ENCODE assay signal across 8 cellular contexts in genomic region chr4:186021461-186022167, GRCh38. TPM values are rescaled to one million over a fixed set of nuclear protein-coding genes. Genes with fewer than 3 reads are reported as not detected.
DNase-seq lines count a peak whose midpoint lies in the region; FAIRE-seq and TF ChIP-seq lines count a peak whose summit lies in the region.

No MANE protein-coding gene starts in this region.

- no peak overlapping the region for H2AFZ ChIP-seq in H1 (ENCODE audit: low read length)

- H4K8ac ChIP-seq in H1 (ENCODE audit: extremely low read depth, insufficient read depth, low read length) = no peak overlapping the region

- no peak overlapping the region for H3K9ac ChIP-seq in H1 (replicated peaks in 1 of 4; ENCODE audit: extremely low read depth in 1 of 4, low read depth in 3 of 4, low read length in 3 of 4)

- no peak overlapping the region for H3K4me3 ChIP-seq in GM12865 (ENCODE audit: low read depth, low read length)
- no peak overlapping the region for H3K4me3 ChIP-seq in H1 (ENCODE audit: extremely low read depth in 1 of 4, insufficient read depth in 2 of 4, low read depth in 3 of 4, low read length in 4 of 4)

- H3K14ac ChIP-seq in H1 (ENCODE audit: insufficient read length) = no peak overlapping the region

- H4K20me1 ChIP-seq in H1 (replicated peaks in 1 of 2; ENCODE audit: control insufficient read depth in 1 of 2, insufficient read depth in 2 of 2, low read length in 2 of 2) = no peaks in the 10 kb centered on the region

- no peak overlapping the region for H2BK15ac ChIP-seq in H1 (ENCODE audit: low read length)

- TF ChIP-seq RAD21 in H1 (IDR thresholded peaks at IDR 0.05 in 1 of 2, conservative IDR thresholded peaks at IDR 0.05 in 1 of 2; ENCODE audit: low read depth in 2 of 2, low read length in 2 of 2) = peak; percentile 99 to 100

- no peaks in the 10 kb centered on the region; the same call in 1 of the 2 replicates for H3K23me2 ChIP-seq in H1 (ENCODE audit: low read depth, low read length)

- 36% methylated on average over 11 of the region's 11 CpGs; no CpG with 5 or more reads in 1 of the 2 experiments for WGBS in H1 (ENCODE audit: extremely low coverage in 1 of 2, insufficient coverage in 1 of 2, insufficient read length in 1 of 2, insufficient replicate concordance in 2 of 2, low coverage in 1 of 2, low lambda C conversion rate in 2 of 2, missing lambda C conversion rate in 1 of 2), 2 experiments

- H3K4me2 ChIP-seq in H1 (ENCODE audit: insufficient read depth in 1 of 2, low read depth in 2 of 2, low read length in 2 of 2) = no peak overlapping the region

- no peak overlapping the region for H4K91ac ChIP-seq in H1 (replicated peaks; ENCODE audit: insufficient read length, low read length)

- H3K27me3 ChIP-seq in H1 (replicated peaks in 1 of 4; ENCODE audit: control insufficient read depth in 3 of 4, extremely low read depth in 1 of 4, insufficient read depth in 3 of 4, low read length in 3 of 4) = peaks cover 0 to 2% (median 0%) of the 10 kb centered on the region in 4 experiments; a peak in 1 of 7 replicates

- CTCF ChIA-PET in H1 (lab: Charles Lee; ENCODE audit: partially characterized antibody) = interaction anchor here (0.6 to 4.4 kb wide), 70 partner anchors 8 to 1263 kb away, joined by 3 to 45 read pairs (median 4); partner anchors contain the start of gene SORBS2

- peak overlapping the region; percentile 91; the same call in 1 of the 2 replicates for H2BK20ac ChIP-seq in H1 (ENCODE audit: low read length)

- H3K79me2 ChIP-seq in H1 (ENCODE audit: control insufficient read depth in 1 of 2, insufficient read depth in 2 of 2, low read length in 2 of 2) = no peaks in the 10 kb centered on the region

- TF ChIP-seq CTCF in GM12865 (IDR thresholded peaks at IDR 0.05; ENCODE audit: insufficient read depth, low read depth, low read length, missing control alignments) (peak; percentile 75), H1 (IDR thresholded peaks at IDR 0.05; ENCODE audit: control extremely low read depth in 1 of 3, insufficient read depth in 1 of 3, low read depth in 1 of 3, low read length in 3 of 3) (peak; percentile 56 to 92 (median 89))

- H3K79me1 ChIP-seq in H1 (ENCODE audit: low read depth, low read length) = no peaks in the 10 kb centered on the region

- no peaks in the 10 kb centered on the region for H3K9me3 ChIP-seq in H1 (ENCODE audit: insufficient read depth in 2 of 2, low read depth in 1 of 2, low read length in 1 of 2)

- H3K4me1 ChIP-seq in H1 (replicated peaks in 1 of 4; ENCODE audit: control insufficient read depth in 3 of 4, insufficient read depth in 4 of 4, low read length in 3 of 4) = peaks cover 0 to 9% (median 3%) of the 10 kb centered on the region in 4 experiments; a peak in 4 of 7 replicates

- no peak overlapping the region for H3K27ac ChIP-seq in H1 (ENCODE audit: low read depth, low read length)

- H3K23ac ChIP-seq in H1 (ENCODE audit: insufficient read length) = no peak overlapping the region

- no peak overlapping the region for H3K56ac ChIP-seq in H1 (replicated peaks; ENCODE audit: insufficient read length, low read depth, low read length)

- H3K36me3 ChIP-seq in H1 (ENCODE audit: control insufficient read depth in 2 of 4, insufficient read depth in 4 of 4, low read length in 3 of 4) = 0 out of 8 replicates have a peak, but pooled peaks cover 0 to under 1% (median 0%) of the 10 kb centered on the region in 4 experiments

- H3K4ac ChIP-seq in H1 (replicated peaks; ENCODE audit: insufficient read length, low read depth, low read length) = no peak overlapping the region

- FAIRE-seq in H1 (lab: Jason Lieb, UNC) = peak; percentile 55

- TF ChIP-seq POLR2A in H1 (IDR thresholded peaks at IDR 0.05; ENCODE audit: control extremely low read depth in 1 of 2, low read depth in 2 of 2, low read length in 2 of 2) = no peak

- no peak overlapping the region; the same call in 1 of the 2 replicates for H2BK12ac ChIP-seq in H1 (ENCODE audit: low read depth, low read length)

- POLR2A ChIA-PET in H1 (lab: Charles Lee; ENCODE audit: partially characterized antibody) = interaction anchor here (0.8 to 1.3 kb wide), 3 partner anchors 182 to 383 kb away, joined by 3 to 4 read pairs (median 3); no protein-coding TSS in a partner anchor

- no peak overlapping the region; the same call in 1 of the 2 replicates for H3K18ac ChIP-seq in H1 (ENCODE audit: extremely low read depth, low read length)

- no peak overlapping the region for H4K5ac ChIP-seq in H1 (ENCODE audit: insufficient read length, low read depth, low read length)

- no peak for TF ChIP-seq EP300 in H1 (IDR thresholded peaks at IDR 0.05; ENCODE audit: borderline replicate concordance in 1 of 2, low read depth in 2 of 2, low read length in 2 of 2)

- DNase-seq in GM12865 (ENCODE audit: low read depth) = peak; percentile 6
- peak; percentile 13 for DNase-seq in NCI-H69 (lab: John Stamatoyannopoulos, UW)
- DNase-seq in H1 (ENCODE audit: low read depth in 1 of 2, low spot score in 2 of 2) = peak in 1 of 2 experiments; percentile 77
- DNase-seq in midbrain (lab: John Stamatoyannopoulos, UW) = peak; percentile 57
- no peak for DNase-seq in stimulated activated naive CD4-positive, alpha-beta T cell treated with Interleukin-2 at 50 U/mL for 16 hours (lab: John Stamatoyannopoulos, UW)
- no peak for DNase-seq in NCI-H345 treated with DMSO at 0.1 percent for 48 hours (lab: John Stamatoyannopoulos, UW; ENCODE audit: unreplicated experiment)
- DNase-seq in NCI-H187 treated with DMSO at 0.1 percent for 48 hours (lab: John Stamatoyannopoulos, UW) = no peak
- no peak for DNase-seq in SKM-1 (lab: John Stamatoyannopoulos, UW; ENCODE audit: unreplicated experiment)

- peak overlapping the region; percentile 9; the same call in 1 of the 2 replicates for H2BK5ac ChIP-seq in H1 (ENCODE audit: low read depth, low read length)

- no peak overlapping the region for H2BK120ac ChIP-seq in H1 (replicated peaks; ENCODE audit: low read depth, low read length)

- no peak overlapping the region for H2AK5ac ChIP-seq in H1 (ENCODE audit: low read depth, low read length)

TF ChIP-seq in H1, 55 proteins besides CTCF, POLR2A, EP300 and RAD21:
- TF ChIP-seq NANOG (IDR thresholded peaks at IDR 0.05; ENCODE audit: insufficient read depth, low read depth, low read length, poor library complexity, severe bottlenecking) (peak; percentile 20), GABPA (IDR thresholded peaks at IDR 0.05; ENCODE audit: borderline replicate concordance, insufficient read depth, low read length) (no peak), CHD2 (IDR thresholded peaks at IDR 0.05; ENCODE audit: low read length) (0 out of 2 replicates have a peak, but pooled peaks have one; percentile 28), TBP (IDR thresholded peaks at IDR 0.05; ENCODE audit: low read depth, low read length) (no peak), JUND (IDR thresholded peaks at IDR 0.05; ENCODE audit: low read length) (peak; percentile 8; the same call in 1 of the 2 replicates), YY1 (IDR thresholded peaks at IDR 0.05; ENCODE audit: low read depth, low read length) (peak; percentile 70)

RNA-seq across cellular contexts. Expression of gene TLR3, which starts 47.3 kb away (rescaled TPM):
- 2.0 and 2.6 TPM in 2 replicates for total RNA-seq in H1 (2021; fragmentation: NEBNext Ultra II Directional; extraction: Animal tissue kit (Norgen Biotek cat#: 25700))
- polyA plus RNA-seq in H1 (2011; rRNA removed) = 0.72 and 1.00 TPM in 2 replicates
- polyA plus RNA-seq in H1 (2011; cell fraction: cytosol; rRNA removed) = 1.3 TPM
- 0.77 TPM for polyA plus RNA-seq in H1 (2011; cell fraction: nucleus; rRNA removed)
- polyA plus RNA-seq in H1 (2012, experiment 1 of 2) = 0.72 to 2.6 TPM (median 1.2 TPM) in 4 replicates
- 0.17 TPM for polyA plus RNA-seq in H1 (2012, experiment 2 of 2)
- 1.4 TPM for polyA plus RNA-seq in H1 (2013, experiment 1 of 2)
- polyA plus RNA-seq in H1 (2013, experiment 2 of 2) = 1.4 TPM
- polyA minus RNA-seq in H1 (2011; rRNA and poly(A)+ RNA removed) = 2.7 and 3.6 TPM in 2 replicates
- 1.4 TPM for polyA minus RNA-seq in H1 (2011; cell fraction: cytosol; rRNA and poly(A)+ RNA removed)
- 2.6 TPM for polyA minus RNA-seq in H1 (2011; cell fraction: nucleus; rRNA and poly(A)+ RNA removed)

Comparison
In these comparisons a context has a peak if more than half of its experiments do, and no peak if none do; other contexts are left out.
1. DNase-seq: peak in GM12865 (single experiment), NCI-H69 (single experiment) and midbrain (single experiment); none in stimulated activated naive CD4-positive, alpha-beta T cell treated with Interleukin-2 at 50 U/mL for 16 hours (single experiment), NCI-H345 treated with DMSO at 0.1 percent for 48 hours (single experiment), NCI-H187 treated with DMSO at 0.1 percent for 48 hours (single experiment) and SKM-1 (single experiment).